Comparison of ENCODE assay signal across 8 cellular contexts in genomic region chr14:77031680-77032482, GRCh38. TPM values are rescaled to one million over a fixed set of nuclear protein-coding genes. Genes with fewer than 3 reads are reported as not detected.
DNase-seq lines count a peak whose midpoint lies in the region; ATAC-seq, FAIRE-seq and TF ChIP-seq lines count a peak whose summit lies in the region.

No MANE protein-coding gene starts in this region.

- peaks cover 16% of the 10 kb centered on the region for H3F3A ChIP-seq in OCI-LY1 (ENCODE audit: insufficient read depth, low read length)

- H3K4me3 ChIP-seq in OCI-LY1 (ENCODE audit: low read depth, low read length, poor library complexity, severe bottlenecking) (peak overlapping the region; percentile 61), duodenal mucosa (ENCODE audit: low read depth in 1 of 2, low read length in 2 of 2) (peak overlapping the region in 1 of 2 donors; percentile 72)

- no peaks in the 10 kb centered on the region for H3K27me3 ChIP-seq in CD4-positive, alpha-beta T cell (ENCODE audit: control insufficient read depth, insufficient read depth, low read length)
- no peaks in the 10 kb centered on the region for H3K27me3 ChIP-seq in OCI-LY1 (ENCODE audit: insufficient read depth, low read length)
- H3K27me3 ChIP-seq in duodenal mucosa (ENCODE audit: control insufficient read depth in 1 of 2, insufficient read depth in 2 of 2, low read length in 2 of 2): no peaks in the 10 kb centered on the region

- DNase-seq in CD4-positive, alpha-beta T cell: no peak
- no peak for DNase-seq in GOT3 (lab: John Stamatoyannopoulos, UW)
- no peak for DNase-seq in DMS153 treated with DMSO at 0.1 percent for 48 hours (lab: John Stamatoyannopoulos, UW; ENCODE audit: unreplicated experiment)
- DNase-seq in urothelium cell line (ENCODE audit: low spot score): no peak
- DNase-seq in HT-29 (ENCODE audit: low spot score): no peak

- no peaks in the 10 kb centered on the region for H4K20me1 ChIP-seq in OCI-LY1 (ENCODE audit: insufficient read depth, low read length)

- H3K36me3 Mint-ChIP-seq in CD4-positive, alpha-beta T cell (ENCODE audit: low read depth): peaks cover 30% of the 10 kb centered on the region
- no peaks in the 10 kb centered on the region for H3K36me3 Mint-ChIP-seq in nephron (ENCODE audit: low read depth)

- no peak for ATAC-seq in CD4-positive, alpha-beta T cell (ENCODE audit: poor library complexity)

- CTCF ChIA-PET in CD4-positive, alpha-beta T cell (lab: Charles Lee): interaction anchor here (0.6 to 3.9 kb wide), 12 partner anchors 8 to 119 kb away, joined by 3 to 10 read pairs (median 6); no protein-coding TSS in a partner anchor

- H3K9ac ChIP-seq in OCI-LY1 (ENCODE audit: low read length) (peak overlapping the region; percentile 64; the same call in 1 of the 2 replicates), duodenal mucosa (ENCODE audit: low read depth in 1 of 2, low read length in 2 of 2) (peak overlapping the region; percentile 58 to 88)

- peak overlapping the region; percentile 69; the same call in 1 of the 2 replicates for H3K4me2 ChIP-seq in OCI-LY1 (ENCODE audit: low read length)

- peak overlapping the region; percentile 94 for H3K27ac Mint-ChIP-seq in CD4-positive, alpha-beta T cell
- H3K27ac Mint-ChIP-seq in nephron: peak overlapping the region; percentile 98 to 100 (median 99)

- POLR2A ChIA-PET in CD4-positive, alpha-beta T cell (lab: Charles Lee): interaction anchor here (0.7 to 9.2 kb wide), 11 partner anchors 8 to 119 kb away, joined by 3 to 220 read pairs (median 4); no protein-coding TSS in a partner anchor

- no peak for FAIRE-seq in urothelium cell line (lab: Jason Lieb, UNC)

- peak overlapping the region; percentile 92 for H3K4me3 Mint-ChIP-seq in CD4-positive, alpha-beta T cell
- peak overlapping the region; percentile 82 to 86 (median 85) for H3K4me3 Mint-ChIP-seq in nephron

- no peak overlapping the region for H2AFZ ChIP-seq in OCI-LY1 (ENCODE audit: low read length)

- no peaks in the 10 kb centered on the region for H3K36me3 ChIP-seq in OCI-LY1 (ENCODE audit: insufficient read depth, low read length)
- H3K36me3 ChIP-seq in duodenal mucosa (ENCODE audit: control insufficient read depth in 1 of 2, insufficient read depth in 2 of 2, low read length in 2 of 2): no peaks in the 10 kb centered on the region

- H3K79me2 ChIP-seq in OCI-LY1 (ENCODE audit: insufficient read depth, low read length): no peaks in the 10 kb centered on the region

- no peaks in the 10 kb centered on the region for H3K9me2 ChIP-seq in OCI-LY1 (ENCODE audit: low read depth, low read length)

- no peaks in the 10 kb centered on the region for H3K9me3 ChIP-seq in CD4-positive, alpha-beta T cell (ENCODE audit: control insufficient read depth, low read length)
- H3K9me3 ChIP-seq in OCI-LY1 (ENCODE audit: low read length) (no peaks in the 10 kb centered on the region), duodenal mucosa (ENCODE audit: control insufficient read depth in 1 of 2, low read length in 2 of 2) (no peaks in the 10 kb centered on the region)

- intact Hi-C loops in CD4-positive, alpha-beta T cell (cut with DNase I, micrococcal nuclease): loop anchor here in 1 of 2 experiments (1.0 kb wide), 1 partner anchor 8 kb away; no protein-coding TSS in a partner anchor

- no peak for TF ChIP-seq CTCF in CD4-positive, alpha-beta T cell (IDR thresholded peaks at IDR 0.05)
- no peak for TF ChIP-seq CTCF in OCI-LY1 (IDR thresholded peaks at IDR 0.05; ENCODE audit: low read length)
- no peak for TF ChIP-seq CTCF in nephron (IDR thresholded peaks at IDR 0.05; ENCODE audit: unreplicated experiment in 3 of 3)

- peak overlapping the region; percentile 94 for H3K27ac ChIP-seq in CD4-positive, alpha-beta T cell (ENCODE audit: low read depth, low read length)
- H3K27ac ChIP-seq in OCI-LY1 (ENCODE audit: low read depth, low read length, poor library complexity, severe bottlenecking): peak overlapping the region; percentile 97
- H3K27ac ChIP-seq in duodenal mucosa (ENCODE audit: low read depth, low read length): peak overlapping the region; percentile 96

- H3K4me1 Mint-ChIP-seq in CD4-positive, alpha-beta T cell (ENCODE audit: low read depth): peaks cover 69% of the 10 kb centered on the region
- H3K4me1 Mint-ChIP-seq in nephron: peaks cover 71% of the 10 kb centered on the region

- no peaks in the 10 kb centered on the region for H3K27me3 Mint-ChIP-seq in CD4-positive, alpha-beta T cell
- no peaks in the 10 kb centered on the region for H3K27me3 Mint-ChIP-seq in nephron (ENCODE audit: low read depth)

- H3K4me1 ChIP-seq in OCI-LY1 (ENCODE audit: insufficient read depth, low read length, severe bottlenecking) (peaks cover 61% of the 10 kb centered on the region), duodenal mucosa (ENCODE audit: control insufficient read depth in 1 of 2, insufficient read depth in 2 of 2, low read length in 2 of 2) (peaks cover 37 to 53% of the 10 kb centered on the region in 2 donors)

- no peaks in the 10 kb centered on the region for H3K9me3 Mint-ChIP-seq in CD4-positive, alpha-beta T cell
- H3K9me3 Mint-ChIP-seq in nephron: no peaks in the 10 kb centered on the region

RNA-seq across cellular contexts. Expression of gene IRF2BPL, which starts 3.4 kb away (rescaled TPM):
- total RNA-seq in CD4-positive, alpha-beta T cell: 10 to 100 TPM; 70.9 to 71.8 TPM
- total RNA-seq in HT-29 (2014; rRNA removed; shearing (Covaris generic)): 25.7 and 31.9 TPM in 2 replicates
